In genomic region chr16:22372882-22373661, GRCh38 we compare ENCODE assay signal across 8 cellular contexts. TPM values are rescaled to one million over a fixed set of nuclear protein-coding genes. Genes with fewer than 3 reads are reported as not detected.
A peak's percentile ranks its signal among the peaks of the same experiment; 100 is the strongest.
DNase-seq lines count a peak whose midpoint lies in the region; ATAC-seq, FAIRE-seq and TF ChIP-seq lines count a peak whose summit lies in the region.

No MANE protein-coding gene starts in this region.

- ATAC-seq in A549, result no peak
- no peak for ATAC-seq in mucosa of descending colon
- ATAC-seq in HG02970 (IDR thresholded peaks at IDR 0.05; ENCODE audit: low FRiP score, unreplicated experiment), result no peak
- ATAC-seq in HG03460 (IDR thresholded peaks at IDR 0.05; ENCODE audit: unreplicated experiment), result no peak

- no peak for TF ChIP-seq RAD21 in A549 (conservative IDR thresholded peaks at IDR 0.05 in 1 of 2, IDR thresholded peaks at IDR 0.05 in 1 of 2)

- no peaks in the 10 kb centered on the region for H3K27me3 ChIP-seq in brain microvascular endothelial cell (replicated peaks)

- peak overlapping the region in 2 of 3 donors; percentile 15 to 76 for H3K27ac Mint-ChIP-seq in IgD-negative memory B cell

- H3K4me1 ChIP-seq in A549 (peaks cover 50% of the 10 kb centered on the region), mucosa of descending colon (ENCODE audit: low read depth) (peaks cover 46% of the 10 kb centered on the region)

- H3K9me3 Mint-ChIP-seq in IgD-negative memory B cell, result no peaks in the 10 kb centered on the region

- H3K4me3 Mint-ChIP-seq in IgD-negative memory B cell, result peak overlapping the region; percentile 94 to 98 (median 96)

- peak overlapping the region; percentile 88 for H3K4me3 ChIP-seq in A549
- peak overlapping the region; percentile 90 for H3K4me3 ChIP-seq in brain microvascular endothelial cell (ENCODE audit: low read depth, low read length)
- peak overlapping the region; percentile 52 for H3K4me3 ChIP-seq in mucosa of descending colon

- H3K4me2 ChIP-seq in A549, result peak overlapping the region; percentile 95

- peaks cover 19 to 25% (median 20%) of the 10 kb centered on the region in 3 donors for H3K4me1 Mint-ChIP-seq in IgD-negative memory B cell

- H3K36me3 ChIP-seq in brain microvascular endothelial cell (replicated peaks) (peaks cover 2% of the 10 kb centered on the region), mucosa of descending colon (ENCODE audit: low read depth) (no peaks in the 10 kb centered on the region)

- WGBS in A549 (ENCODE audit: missing lambda C conversion rate), result 28% methylated on average over 14 of the region's 14 CpGs

- no peaks in the 10 kb centered on the region for H3K36me3 Mint-ChIP-seq in IgD-negative memory B cell

- no peak for FAIRE-seq in A549 (lab: Jason Lieb, UNC)

- TF ChIP-seq CTCF in A549 (IDR thresholded peaks at IDR 0.05) (no peak), brain microvascular endothelial cell (IDR thresholded peaks at IDR 0.05; ENCODE audit: low read depth, low read length, missing control alignments) (no peak), mucosa of descending colon (IDR thresholded peaks at IDR 0.05) (no peak)

- H3K27ac ChIP-seq in A549, result peak overlapping the region; percentile 86 to 90
- no peak overlapping the region for H3K27ac ChIP-seq in brain microvascular endothelial cell

- no peak for TF ChIP-seq EP300 in A549 (IDR thresholded peaks at IDR 0.05)

- intact Hi-C loops in mucosa of descending colon (cut with DNase I, micrococcal nuclease), result no loop called here

- no peak for TF ChIP-seq POLR2A in A549 (IDR thresholded peaks at IDR 0.05; ENCODE audit: low read length)

- POLR2A ChIA-PET in A549 (lab: Yijun Ruan, JAX), result interaction anchor here (0.8 kb wide), 1 partner anchor 24 kb away, joined by 3 read pairs; no protein-coding TSS in a partner anchor

- H3K27me3 Mint-ChIP-seq in IgD-negative memory B cell, result no peaks in the 10 kb centered on the region

- CTCF ChIA-PET in A549 (lab: Yijun Ruan, JAX), result interaction anchor here (0.8 to 1.4 kb wide), 9 partner anchors 12 to 1073 kb away, joined by 3 to 5 read pairs (median 3); no protein-coding TSS in a partner anchor

- in situ Hi-C loops in brain microvascular endothelial cell (cut with HindIII; ENCODE audit: low pct_ligation_motif_present, low sequenced_read_pairs), result no loop called here

- DNase-seq in A549 (ENCODE audit: low read depth in 1 of 2, low spot score in 1 of 2), result no peak
- no peak for DNase-seq in brain microvascular endothelial cell
- DNase-seq in mucosa of descending colon, result peak in 1 of 3 donors; percentile 18
- no peak for DNase-seq in COR-L47 (lab: John Stamatoyannopoulos, UW)
- DNase-seq in HCEC 1CT, result no peak

- no peaks in the 10 kb centered on the region for H3K9me3 ChIP-seq in A549
- no peaks in the 10 kb centered on the region for H3K9me3 ChIP-seq in mucosa of descending colon

TF ChIP-seq in A549, 52 proteins besides CTCF, POLR2A, EP300 and RAD21:
- TF ChIP-seq SREBF2 (IDR thresholded peaks at IDR 0.05) (no peak), RCOR1 (IDR thresholded peaks at IDR 0.05; ENCODE audit: low read depth, low read length) (no peak), HDAC2 (IDR thresholded peaks at IDR 0.05) (no peak)

RNA-seq across cellular contexts. Expression of gene CDR2, which starts 1.3 kb away (rescaled TPM):
- polyA plus RNA-seq in A549 (2011; rRNA removed), result 38.4 and 44.3 TPM in 2 replicates
- 22.3 and 24.0 TPM in 2 replicates for polyA plus RNA-seq in A549 (2012; cell fraction: cytosol; rRNA removed)
- 14.1 and 15.6 TPM in 2 replicates for polyA plus RNA-seq in A549 (2012; cell fraction: nucleus; rRNA removed)
- polyA plus RNA-seq in A549 (2017; fragmentation: RNase III; extraction: RNeasy Plus Mini Kit Qiagen cat#74134 plus additional on column Dnase treatment), result 27.9 to 30.6 TPM (median 29.3 TPM) in 3 replicates
- 22.7 and 25.3 TPM in 2 replicates for polyA minus RNA-seq in A549 (2011; rRNA and poly(A)+ RNA removed)
- polyA plus RNA-seq in IgD-negative memory B cell, result 16.2 TPM
- total RNA-seq in mucosa of descending colon, result 10 to 100 TPM; 23.8 to 30.4 (median 26.3) TPM
